Comparison of ENCODE assay signal across 28 cellular contexts in genomic region chr11:126127898-126128297, GRCh38.
A peak's percentile ranks its signal among the peaks of the same experiment; 100 is the strongest.
DNase-seq lines count a peak whose midpoint lies in the region; TF ChIP-seq lines count a peak whose summit lies in the region.
"Had no signal": no experiment of that assay in that cellular context is flagged by ENCODE, and none has a peak within 500 bp of the region (broad histone marks: within the 10 kb centered on the region; RNA-seq: fewer than 3 reads in every experiment).

No MANE protein-coding gene starts in this region.

- no peak overlapping the region for H3K4ac ChIP-seq in mesenchymal stem cell (ENCODE audit: low read depth in 1 of 2, low read length in 2 of 2)

- H2BK15ac ChIP-seq in mesenchymal stem cell (ENCODE audit: low read depth, poor library complexity, severe bottlenecking), result no peak overlapping the region

- no peak for TF ChIP-seq POLR2A in spleen (IDR thresholded peaks at IDR 0.05)

- H3K36me3 Mint-ChIP-seq in immature natural killer cell, result no peaks in the 10 kb centered on the region
- H3K36me3 Mint-ChIP-seq: activated naive CD4-positive, alpha-beta T cell treated with anti-CD3 and anti-CD28 coated beads, Interleukin-2, amount 50 U/mL, for 72 hours had no signal

- no peak overlapping the region for H2BK12ac ChIP-seq in mesenchymal stem cell (ENCODE audit: low read length in 2 of 2)

- no peak overlapping the region for H3K27ac ChIP-seq in GM23248
- H3K27ac ChIP-seq in mesenchymal stem cell (ENCODE audit: low read length, poor library complexity, severe bottlenecking), result no peak overlapping the region
- H3K27ac ChIP-seq in spleen, result no peak overlapping the region
- H3K27ac ChIP-seq: psoas muscle, SK-N-MC, upper lobe of left lung, VCaP had no signal

- H2BK120ac ChIP-seq in mesenchymal stem cell (ENCODE audit: low read depth, low read length), result no peak overlapping the region

- no peak overlapping the region for H3K27ac Mint-ChIP-seq in immature natural killer cell
- H3K27ac Mint-ChIP-seq: activated CD4-positive, alpha-beta T cell treated with anti-CD3 and anti-CD28 coated beads, Interleukin-2, amount 10 ng/mL, durations not matched to agents 7 days and 5 days; activated naive CD4-positive, alpha-beta T cell treated with anti-CD3 and anti-CD28 coated beads, Interleukin-2, amount 50 U/mL, for 72 hours; effector memory CD8-positive, alpha-beta T cell; H9; T-helper 2 cell treated with Interferon-gamma antibody and Interleukin-4, amounts not matched to agents 5 μg/mL and 100 μg/mL, for 36 hours had no signal

- H3K4me1 ChIP-seq in GM23248 (ENCODE audit: insufficient read depth) (peaks cover 27% of the 10 kb centered on the region), mesenchymal stem cell (ENCODE audit: control insufficient read depth, insufficient read depth, low read depth, low read length) (peaks cover 5% of the 10 kb centered on the region), spleen (peaks cover 0 to 5% (median 0%) of the 10 kb centered on the region in 6 donors)
- H3K4me1 ChIP-seq: psoas muscle had no signal

- no peak overlapping the region for H3K4me3 Mint-ChIP-seq in immature natural killer cell
- H3K4me3 Mint-ChIP-seq: activated CD4-positive, alpha-beta T cell treated with anti-CD3 and anti-CD28 coated beads, Interleukin-2, amount 10 ng/mL, durations not matched to agents 7 days and 5 days; effector memory CD8-positive, alpha-beta T cell; H9; neural crest cell; T-helper 2 cell treated with Interferon-gamma antibody and Interleukin-4, amounts not matched to agents 5 μg/mL and 100 μg/mL, for 36 hours had no signal

- intact Hi-C loops in spleen (cut with DNase I; ENCODE audit: low total_unique reads), result no loop called here

- H2AK5ac ChIP-seq in mesenchymal stem cell (ENCODE audit: low read length, severe bottlenecking), result no peak overlapping the region

- H3K4me3 ChIP-seq in GM23248, result no peak overlapping the region
- H3K4me3 ChIP-seq in mesenchymal stem cell (ENCODE audit: insufficient read depth in 1 of 2, low read depth in 1 of 2, low read length in 2 of 2), result peak overlapping the region in 1 of 2 experiments; percentile 45
- no peak overlapping the region for H3K4me3 ChIP-seq in spleen
- H3K4me3 ChIP-seq: esophagus muscularis mucosa, gastroesophageal sphincter, psoas muscle, SK-N-MC, smooth muscle cell, upper lobe of left lung had no signal

- no peaks in the 10 kb centered on the region for H3K4me1 Mint-ChIP-seq in immature natural killer cell
- H3K4me1 Mint-ChIP-seq: activated CD4-positive, alpha-beta T cell treated with anti-CD3 and anti-CD28 coated beads, Interleukin-2, amount 10 ng/mL, durations not matched to agents 7 days and 5 days had no signal

- no peaks in the 10 kb centered on the region for H3K79me2 ChIP-seq in GM23248 (ENCODE audit: insufficient read depth)

- no peak overlapping the region for H3K18ac ChIP-seq in mesenchymal stem cell (ENCODE audit: low read depth in 1 of 2, low read length in 2 of 2)

- no peak overlapping the region for H4K91ac ChIP-seq in mesenchymal stem cell (ENCODE audit: low read length)

- H3K9me3 ChIP-seq in GM23248 (ENCODE audit: low read depth) (no peaks in the 10 kb centered on the region), mesenchymal stem cell (ENCODE audit: control insufficient read depth, low read length) (no peaks in the 10 kb centered on the region), spleen (no peaks in the 10 kb centered on the region)
- H3K9me3 ChIP-seq: esophagus muscularis mucosa, gastroesophageal sphincter, psoas muscle, upper lobe of left lung had no signal

- no peak overlapping the region for H4K8ac ChIP-seq in mesenchymal stem cell (ENCODE audit: low read length)

- H3F3A ChIP-seq in GM23248 (ENCODE audit: insufficient read depth), result peaks cover 7% of the 10 kb centered on the region; the same call in 1 of the 2 replicates

- no peak overlapping the region for H3K14ac ChIP-seq in mesenchymal stem cell (ENCODE audit: low read length in 2 of 2)

- H2AFZ ChIP-seq in GM23248, result peak overlapping the region; percentile 39
- H2AFZ ChIP-seq in mesenchymal stem cell (ENCODE audit: low read depth, low read length), result no peak overlapping the region

- DNase-seq in GM23248 (no peak), amniotic epithelial cell (ENCODE audit: low read depth) (peak; percentile 90), mesenchymal stem cell (no peak), spleen (peak; percentile 50), GOT3 (lab: John Stamatoyannopoulos, UW) (no peak), immature natural killer cell (no peak), HT-29 (ENCODE audit: low spot score) (no peak)
- DNase-seq: activated CD4-positive, alpha-beta T cell treated with anti-CD3 and anti-CD28 coated beads, Interleukin-2, amount 10 ng/mL, durations not matched to agents 7 days and 5 days; Calu3; effector memory CD8-positive, alpha-beta T cell; EL; H9; KG1; left colon; NCI-H1436; NCI-H526 treated with DMSO at 0.1 percent for 48 hours; psoas muscle; stimulated activated CD4-positive, alpha-beta T cell treated with anti-CD3 and anti-CD28 coated beads, Interleukin-4, amount 100 ng/mL, for 4 hours; stimulated activated naive CD8-positive, alpha-beta T cell treated with anti-CD3 and anti-CD28 coated beads, Interleukin-15, Interleukin-2, amounts not matched to agents 100 U/mL and 50 U/mL, for 24 hours; upper lobe of left lung had no signal

- peaks cover 1 to 13% (median 2%) of the 10 kb centered on the region in 3 donors for H3K27me3 Mint-ChIP-seq in immature natural killer cell (ENCODE audit: low read depth in 3 of 3)

- H3K36me3 ChIP-seq in GM23248 (ENCODE audit: low read depth), result no peaks in the 10 kb centered on the region
- peaks cover 0 to 4% of the 10 kb centered on the region in 2 experiments for H3K36me3 ChIP-seq in mesenchymal stem cell (ENCODE audit: control insufficient read depth in 1 of 2, insufficient read depth in 2 of 2, low read depth in 1 of 2, low read length in 2 of 2)
- no peaks in the 10 kb centered on the region for H3K36me3 ChIP-seq in spleen
- H3K36me3 ChIP-seq: esophagus muscularis mucosa, gastroesophageal sphincter, upper lobe of left lung had no signal

- TF ChIP-seq CTCF in spleen (IDR thresholded peaks at IDR 0.05 in 8 of 11, conservative IDR thresholded peaks at IDR 0.05 in 3 of 11), result no peak

- no peak overlapping the region for H2BK5ac ChIP-seq in mesenchymal stem cell (ENCODE audit: low read depth, low read length, poor library complexity, severe bottlenecking)

- 22 to 29% methylated on average over 6 of the region's 6 CpGs for WGBS in GM23248 (ENCODE audit: low coverage in 1 of 2, low lambda C conversion rate in 2 of 2, missing lambda C conversion rate in 2 of 2), 2 experiments
- WGBS in mesenchymal stem cell, result 54% methylated on average over 6 of the region's 6 CpGs
- WGBS in spleen, 5 donors, result 36 to 56% (median 49%) methylated on average over 6 of the region's 6 CpGs

- H3K27me3 ChIP-seq in GM23248 (replicated peaks; ENCODE audit: insufficient read depth) (no peaks in the 10 kb centered on the region), mesenchymal stem cell (ENCODE audit: control insufficient read depth in 1 of 2, insufficient read depth in 1 of 2, low read length in 2 of 2) (peaks cover 0 to 64% of the 10 kb centered on the region in 2 experiments), spleen (replicated peaks in 1 of 7) (no peaks in the 10 kb centered on the region)
- H3K27me3 ChIP-seq: esophagus muscularis mucosa, gastroesophageal sphincter, upper lobe of left lung had no signal

- H3K4me2 ChIP-seq in GM23248 (ENCODE audit: unreplicated experiment) (no peak overlapping the region), mesenchymal stem cell (ENCODE audit: low read length, poor library complexity, severe bottlenecking) (no peak overlapping the region)
- H3K4me2 ChIP-seq: smooth muscle cell had no signal

- no peaks in the 10 kb centered on the region for H3K9me3 Mint-ChIP-seq in immature natural killer cell
- H3K9me3 Mint-ChIP-seq: activated CD4-positive, alpha-beta T cell treated with anti-CD3 and anti-CD28 coated beads, Interleukin-2, amount 10 ng/mL, durations not matched to agents 7 days and 5 days; activated naive CD4-positive, alpha-beta T cell treated with anti-CD3 and anti-CD28 coated beads, Interleukin-2, amount 50 U/mL, for 72 hours; effector memory CD8-positive, alpha-beta T cell; H9; neural crest cell; T-helper 2 cell treated with Interferon-gamma antibody and Interleukin-4, amounts not matched to agents 5 μg/mL and 100 μg/mL, for 36 hours had no signal

- in situ Hi-C loops in GM23248 (cut with MboI), result no loop called here

- H3K79me1 ChIP-seq in mesenchymal stem cell (replicated peaks; ENCODE audit: low read length, poor library complexity, severe bottlenecking), result no peaks in the 10 kb centered on the region

- H3K9me2 ChIP-seq in GM23248 (ENCODE audit: insufficient read depth), result no peaks in the 10 kb centered on the region

- no peak overlapping the region for H3K23ac ChIP-seq in mesenchymal stem cell (ENCODE audit: low read length in 2 of 2)

- H3K9ac ChIP-seq in GM23248, result no peak overlapping the region
- H3K9ac ChIP-seq in mesenchymal stem cell (ENCODE audit: low read length), result peak overlapping the region; percentile 59

- H4K20me1 ChIP-seq in GM23248 (ENCODE audit: insufficient read depth), result no peaks in the 10 kb centered on the region

Comparison
In these comparisons a context has a peak if more than half of its experiments do, and no peak if none do; other contexts are left out.
1. DNase-seq: peak in amniotic epithelial cell (single experiment) and spleen (single experiment); none in GM23248 (single experiment), mesenchymal stem cell (single experiment), GOT3 (single experiment), immature natural killer cell (0 of 3) and HT-29 (single experiment).